ENCODE assay signal across 18 cellular contexts in genomic region chr3:156024904-156025303, GRCh38.
A peak's percentile ranks its signal among the peaks of the same experiment; 100 is the strongest.
DNase-seq lines count a peak whose midpoint lies in the region; ATAC-seq lines count a peak whose summit lies in the region.
"Had no signal": no experiment of that assay in that cellular context is flagged by ENCODE, and none has a peak within 500 bp of the region (broad histone marks: within the 10 kb centered on the region; RNA-seq: fewer than 3 reads in every experiment).

No MANE protein-coding gene starts in this region.

- H3K4me1 Mint-ChIP-seq in T-cell = no peaks in the 10 kb centered on the region
- H3K4me1 Mint-ChIP-seq in activated naive CD8-positive, alpha-beta T cell treated with anti-CD3 and anti-CD28 coated beads, Interleukin-2, amount 50 U/mL, for 24 hours = no peaks in the 10 kb centered on the region
- H3K4me1 Mint-ChIP-seq: activated T-helper 17 cell treated with anti-CD3 and anti-CD28 coated beads, Interleukin-2, amount 50 U/mL, for 72 hours had no signal

- no peak overlapping the region for H3K4me3 Mint-ChIP-seq in T-cell
- no peak overlapping the region for H3K4me3 Mint-ChIP-seq in activated naive CD8-positive, alpha-beta T cell treated with anti-CD3 and anti-CD28 coated beads, Interleukin-2, amount 50 U/mL, for 24 hours
- H3K4me3 Mint-ChIP-seq: activated T-helper 17 cell treated with anti-CD3 and anti-CD28 coated beads, Interleukin-2, amount 50 U/mL, for 72 hours; CD4-positive, alpha-beta T cell had no signal

- POLR2A ChIA-PET in T-cell (lab: Charles Lee) = no interaction called here

- CTCF ChIA-PET in T-cell (lab: Charles Lee) = no interaction called here

- DNase-seq in GM04503 (ENCODE audit: low read depth) (peak; percentile 5), SW480 (ENCODE audit: low spot score) (peak; percentile 26), fibroblast of peridontal ligament (ENCODE audit: extremely low read depth) (peak; percentile 14), retina (peak; percentile 61), T-cell (no peak)
- DNase-seq in activated naive CD8-positive, alpha-beta T cell treated with anti-CD3 and anti-CD28 coated beads, Interleukin-2, amount 50 U/mL, for 24 hours = no peak
- no peak for DNase-seq in activated CD4-positive, CD25-positive, alpha-beta regulatory T cell treated with anti-CD3 and anti-CD28 coated beads, Interleukin-2, amount 50 U/mL, for 72 hours
- DNase-seq: activated CD4-positive, alpha-beta T cell treated with anti-CD3 and anti-CD28 coated beads, Interleukin-2, amount 50 U/mL, for 4 hours; CD4-positive, alpha-beta T cell; cerebellar nuclear complex; left colon; NCI-H1436; NK-92 treated with Interleukin-12 subunit alpha and Interleukin-12 subunit beta, amount 100 ng/mL, for 24 hours; occipital lobe; SW 1271 had no signal

- H3K9me3 Mint-ChIP-seq in T-cell = no peaks in the 10 kb centered on the region
- no peaks in the 10 kb centered on the region for H3K9me3 Mint-ChIP-seq in activated naive CD8-positive, alpha-beta T cell treated with anti-CD3 and anti-CD28 coated beads, Interleukin-2, amount 50 U/mL, for 24 hours
- H3K9me3 Mint-ChIP-seq: activated T-helper 17 cell treated with anti-CD3 and anti-CD28 coated beads, Interleukin-2, amount 50 U/mL, for 72 hours; CD4-positive, alpha-beta T cell had no signal

- H3K27ac Mint-ChIP-seq in T-cell = no peak overlapping the region
- no peak overlapping the region for H3K27ac Mint-ChIP-seq in activated naive CD8-positive, alpha-beta T cell treated with anti-CD3 and anti-CD28 coated beads, Interleukin-2, amount 50 U/mL, for 24 hours
- H3K27ac Mint-ChIP-seq: activated T-helper 17 cell treated with anti-CD3 and anti-CD28 coated beads, Interleukin-2, amount 50 U/mL, for 72 hours; CD4-positive, alpha-beta T cell had no signal

- ATAC-seq in T-cell (replicated peaks in 1 of 4) (no peak), esophagus mucosa (no peak)
- no peak for ATAC-seq in activated naive CD8-positive, alpha-beta T cell treated with anti-CD3 and anti-CD28 coated beads, Interleukin-2, amount 50 U/mL, for 24 hours
- ATAC-seq: activated T-helper 17 cell treated with anti-CD3 and anti-CD28 coated beads, Interleukin-2, amount 50 U/mL, for 72 hours; gastroesophageal sphincter; left colon had no signal

- no peaks in the 10 kb centered on the region for H3K36me3 Mint-ChIP-seq in T-cell
- no peaks in the 10 kb centered on the region for H3K36me3 Mint-ChIP-seq in activated naive CD8-positive, alpha-beta T cell treated with anti-CD3 and anti-CD28 coated beads, Interleukin-2, amount 50 U/mL, for 24 hours (ENCODE audit: low read depth)

- H3K27me3 Mint-ChIP-seq in T-cell = peaks cover 0 to 9% of the 10 kb centered on the region in 2 donors
- peaks cover 3% of the 10 kb centered on the region for H3K27me3 Mint-ChIP-seq in activated naive CD8-positive, alpha-beta T cell treated with anti-CD3 and anti-CD28 coated beads, Interleukin-2, amount 50 U/mL, for 24 hours

Comparison
In these comparisons a context has a peak if more than half of its experiments do, and no peak if none do; other contexts are left out.
1. DNase-seq: peak in GM04503 (single experiment), SW480 (single experiment), fibroblast of peridontal ligament (single experiment) and retina (single experiment); none in T-cell (0 of 34), activated naive CD8-positive, alpha-beta T cell treated with anti-CD3 and anti-CD28 coated beads, Interleukin-2, amount 50 U/mL, for 24 hours (single experiment) and activated CD4-positive, CD25-positive, alpha-beta regulatory T cell treated with anti-CD3 and anti-CD28 coated beads, Interleukin-2, amount 50 U/mL, for 72 hours (single experiment).